1 cellular context compared by ENCODE assay signal in the genomic region with DNA sequence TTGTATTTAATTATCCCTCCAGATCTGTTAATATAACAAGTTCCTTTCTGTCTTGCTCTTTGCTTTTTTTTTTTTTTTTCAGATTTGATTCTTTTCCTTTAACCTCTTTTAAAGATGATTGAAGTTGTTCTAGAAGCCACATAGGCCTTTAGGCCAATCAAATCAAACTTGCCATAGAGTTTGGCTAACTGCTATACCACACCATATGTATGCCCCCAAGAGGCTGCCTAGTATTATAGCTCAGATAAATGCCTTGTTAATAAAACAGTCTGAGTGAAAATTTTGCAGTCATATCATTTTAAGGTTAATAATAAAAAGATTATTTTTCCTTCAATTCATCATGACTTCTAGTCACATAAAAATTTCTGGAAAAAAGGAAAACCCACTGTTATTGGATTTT.
TF ChIP-seq lines count a peak whose summit lies in the region.

No MANE protein-coding gene starts in this region.

TF ChIP-seq in H1, 55 proteins besides CTCF, POLR2A, EP300 and RAD21:
- TF ChIP-seq ATF3 (IDR thresholded peaks at IDR 0.05; ENCODE audit: insufficient read depth, low read depth, low read length) (no peak), CHD2 (IDR thresholded peaks at IDR 0.05; ENCODE audit: low read length) (no peak)
TF ChIP-seq in H1: peak in this region for 0.
